Comparison of ENCODE assay signal across 8 cellular contexts in the genomic region with DNA sequence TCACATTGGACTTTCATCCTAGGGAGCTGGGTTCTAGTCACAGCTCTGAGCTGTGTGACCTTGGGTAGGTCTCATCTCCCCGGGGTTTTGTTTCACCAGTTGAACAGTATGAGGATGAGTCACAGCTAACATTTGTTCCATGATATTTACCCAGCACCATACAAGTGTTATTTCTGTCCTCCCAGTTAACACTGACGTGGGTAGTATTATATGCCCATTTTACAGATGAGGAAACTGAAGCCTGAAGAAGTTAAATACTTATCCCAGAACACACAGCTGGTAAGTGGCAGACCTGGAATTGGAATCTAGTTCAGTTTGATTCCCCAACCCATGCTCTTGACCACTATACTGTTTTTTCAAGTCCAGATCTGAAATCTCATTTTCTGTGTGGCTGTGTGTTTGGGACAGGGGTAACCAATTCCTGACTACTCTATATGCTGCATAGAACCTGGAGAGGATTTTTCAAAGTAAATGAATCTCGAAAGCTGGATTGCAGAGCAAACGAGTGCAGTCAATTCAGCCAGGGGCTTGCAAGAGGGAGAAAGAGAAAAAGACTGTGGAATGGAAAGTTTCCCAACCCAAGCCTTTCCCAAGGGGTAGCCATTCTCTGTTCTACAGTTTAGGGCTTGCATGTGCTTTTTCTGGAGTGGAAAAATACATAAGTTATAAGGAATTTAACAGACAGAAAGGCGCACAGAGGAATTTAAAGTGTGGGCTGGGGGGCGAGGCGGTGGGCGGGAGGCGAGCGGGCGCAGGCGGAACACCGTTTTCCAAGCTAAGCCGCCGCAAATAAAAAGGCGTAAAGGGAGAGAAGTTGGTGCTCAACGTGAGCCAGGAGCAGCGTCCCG. TPM values are rescaled to one million over a fixed set of nuclear protein-coding genes. Genes with fewer than 3 reads are reported as not detected.
DNase-seq lines count a peak whose midpoint lies in the region; ATAC-seq and TF ChIP-seq lines count a peak whose summit lies in the region.

No MANE protein-coding gene starts in this region.

- no peaks in the 10 kb centered on the region for H3K36me3 Mint-ChIP-seq in neural crest cell (ENCODE audit: low read depth)
- H3K36me3 Mint-ChIP-seq in activated CD4-positive, alpha-beta memory T cell treated with anti-CD3 and anti-CD28 coated beads, Interleukin-2, amount 10 ng/mL, durations not matched to agents 7 days and 5 days (ENCODE audit: low read depth): no peaks in the 10 kb centered on the region

- H3K27ac Mint-ChIP-seq in neural crest cell (ENCODE audit: unreplicated experiment): no peak overlapping the region
- no peak overlapping the region for H3K27ac Mint-ChIP-seq in activated CD4-positive, alpha-beta memory T cell treated with anti-CD3 and anti-CD28 coated beads, Interleukin-2, amount 10 ng/mL, durations not matched to agents 7 days and 5 days

- POLR2A ChIA-PET in AG04449 (lab: Yijun Ruan, JAX): interaction anchor here (0.7 to 2.3 kb wide), 7 partner anchors 27 to 392 kb away, joined by 3 to 14 read pairs (median 6); no protein-coding TSS in a partner anchor
- POLR2A ChIA-PET in activated CD4-positive, alpha-beta memory T cell treated with anti-CD3 and anti-CD28 coated beads, Interleukin-2, amount 10 ng/mL, durations not matched to agents 7 days and 5 days (lab: Charles Lee): interaction anchor here (0.6 kb wide), 1 partner anchor 192 kb away, joined by 3 read pairs; no protein-coding TSS in a partner anchor

- H3K27me3 Mint-ChIP-seq in neural crest cell (ENCODE audit: low read depth): peaks cover 30% of the 10 kb centered on the region
- peaks cover 40% of the 10 kb centered on the region for H3K27me3 Mint-ChIP-seq in activated CD4-positive, alpha-beta memory T cell treated with anti-CD3 and anti-CD28 coated beads, Interleukin-2, amount 10 ng/mL, durations not matched to agents 7 days and 5 days

- H3K4me3 ChIP-seq in AG04449 (ENCODE audit: low read depth, low read length): peak overlapping the region; percentile 73
- H3K4me3 ChIP-seq in fibroblast of pulmonary artery (replicated peaks; ENCODE audit: low read depth, low read length): peak overlapping the region; percentile 70

- no peak for DNase-seq in AG04449 (ENCODE audit: low read depth, low spot score)
- DNase-seq in RPMI7951 (ENCODE audit: low read depth): peak; percentile 69
- peak; percentile 40 for DNase-seq in fibroblast of pulmonary artery (ENCODE audit: low read depth)
- no peak for DNase-seq in neural crest cell (ENCODE audit: low read depth, low spot score)
- no peak for DNase-seq in GOT3 (lab: John Stamatoyannopoulos, UW)
- no peak for DNase-seq in GM19238 (ENCODE audit: insufficient read length, low spot score)
- no peak for DNase-seq in activated CD4-positive, alpha-beta memory T cell treated with anti-CD3 and anti-CD28 coated beads, Interleukin-2, amount 10 ng/mL, durations not matched to agents 7 days and 5 days

- peaks cover 46% of the 10 kb centered on the region for H3K4me1 Mint-ChIP-seq in neural crest cell
- no peaks in the 10 kb centered on the region for H3K4me1 Mint-ChIP-seq in activated CD4-positive, alpha-beta memory T cell treated with anti-CD3 and anti-CD28 coated beads, Interleukin-2, amount 10 ng/mL, durations not matched to agents 7 days and 5 days

- TF ChIP-seq CTCF in AG04449 (IDR thresholded peaks at IDR 0.05; ENCODE audit: insufficient read depth, low read length, missing control alignments) (no peak), fibroblast of pulmonary artery (IDR thresholded peaks at IDR 0.05; ENCODE audit: low read length, missing control alignments) (no peak), neural crest cell (conservative IDR thresholded peaks at IDR 0.05) (no peak)

- peak overlapping the region; percentile 89 for H3K4me3 Mint-ChIP-seq in neural crest cell
- H3K4me3 Mint-ChIP-seq in activated CD4-positive, alpha-beta memory T cell treated with anti-CD3 and anti-CD28 coated beads, Interleukin-2, amount 10 ng/mL, durations not matched to agents 7 days and 5 days: no peak overlapping the region

- no peak for ATAC-seq in HG03039 (IDR thresholded peaks at IDR 0.05; ENCODE audit: unreplicated experiment)

- CTCF ChIA-PET in AG04449 (lab: Yijun Ruan, JAX): interaction anchor here (0.9 to 4.6 kb wide), 6 partner anchors 8 to 458 kb away, joined by 3 to 51 read pairs (median 4); no protein-coding TSS in a partner anchor
- CTCF ChIA-PET in activated CD4-positive, alpha-beta memory T cell treated with anti-CD3 and anti-CD28 coated beads, Interleukin-2, amount 10 ng/mL, durations not matched to agents 7 days and 5 days (lab: Charles Lee): interaction anchor here (0.6 kb wide), 1 partner anchor 1580 kb away, joined by 3 read pairs; no protein-coding TSS in a partner anchor

- no peaks in the 10 kb centered on the region for H3K9me3 Mint-ChIP-seq in neural crest cell
- H3K9me3 Mint-ChIP-seq in activated CD4-positive, alpha-beta memory T cell treated with anti-CD3 and anti-CD28 coated beads, Interleukin-2, amount 10 ng/mL, durations not matched to agents 7 days and 5 days: no peaks in the 10 kb centered on the region

RNA-seq across cellular contexts. Expression of gene RARB, which starts 0.7 kb away (rescaled TPM):
- 37.4 and 48.5 TPM in 2 replicates for total RNA-seq in RPMI7951 (2014; rRNA removed; shearing (Covaris generic))
- 0.98 and 1.9 TPM in 2 replicates for total RNA-seq in neural crest cell
- not detected for total RNA-seq in activated CD4-positive, alpha-beta memory T cell treated with anti-CD3 and anti-CD28 coated beads, Interleukin-2, amount 10 ng/mL, durations not matched to agents 7 days and 5 days

Comparison
In these comparisons a context has a peak if more than half of its experiments do, and no peak if none do; other contexts are left out.
1. DNase-seq: peak in RPMI7951 (single experiment) and fibroblast of pulmonary artery (single experiment); none in AG04449 (single experiment), neural crest cell (single experiment), GOT3 (single experiment), GM19238 (single experiment) and activated CD4-positive, alpha-beta memory T cell treated with anti-CD3 and anti-CD28 coated beads, Interleukin-2, amount 10 ng/mL, durations not matched to agents 7 days and 5 days (single experiment).
2. RNA of gene RARB, which starts 0.7 kb away (total RNA-seq): 37.4 to 48.5 TPM in RPMI7951; 0.98 to 1.9 TPM in neural crest cell and not detected in activated CD4-positive, alpha-beta memory T cell treated with anti-CD3 and anti-CD28 coated beads, Interleukin-2, amount 10 ng/mL, durations not matched to agents 7 days and 5 days; every median in the first group is over 10 times any median in the second.